ENCODE assay signal across 9 cellular contexts in genomic region chr3:10320320-10320677, GRCh38. TPM values are rescaled to one million over a fixed set of nuclear protein-coding genes. Genes with fewer than 3 reads are reported as not detected.
DNase-seq lines count a peak whose midpoint lies in the region; ATAC-seq, FAIRE-seq and TF ChIP-seq lines count a peak whose summit lies in the region.
"Had no signal": no experiment of that assay in that cellular context is flagged by ENCODE, and none has a peak within 500 bp of the region (broad histone marks: within the 10 kb centered on the region; RNA-seq: fewer than 3 reads in every experiment).

No MANE protein-coding gene starts in this region.

- no peaks in the 10 kb centered on the region for H3K27me3 Mint-ChIP-seq in activated CD4-positive, alpha-beta T cell treated with anti-CD3 and anti-CD28 coated beads for 36 hours
- H3K27me3 Mint-ChIP-seq in activated naive CD8-positive, alpha-beta T cell treated with anti-CD3 and anti-CD28 coated beads, Interleukin-2, amount 10 ng/mL, durations not matched to agents 7 days and 5 days: peaks cover 3% of the 10 kb centered on the region

- H3K9me3 Mint-ChIP-seq in activated CD4-positive, alpha-beta T cell treated with anti-CD3 and anti-CD28 coated beads for 36 hours (ENCODE audit: low read depth): no peaks in the 10 kb centered on the region
- H3K9me3 Mint-ChIP-seq in activated naive CD8-positive, alpha-beta T cell treated with anti-CD3 and anti-CD28 coated beads, Interleukin-2, amount 10 ng/mL, durations not matched to agents 7 days and 5 days: no peaks in the 10 kb centered on the region

- no peak for DNase-seq in activated CD4-positive, alpha-beta T cell treated with anti-CD3 and anti-CD28 coated beads for 36 hours
- DNase-seq in activated CD4-positive, alpha-beta T cell treated with anti-CD3 and anti-CD28 coated beads for 48 hours: no peak
- no peak for DNase-seq in activated naive CD8-positive, alpha-beta T cell treated with anti-CD3 and anti-CD28 coated beads, Interleukin-2, amount 10 ng/mL, durations not matched to agents 7 days and 5 days
- no peak for DNase-seq in left colon
- no peak for DNase-seq in thoracic aorta (ENCODE audit: low spot score)
- DNase-seq in GM19239 (ENCODE audit: insufficient read length, low spot score): no peak
- DNase-seq in NCI-H1417 (lab: John Stamatoyannopoulos, UW): no peak
- DNase-seq in stimulated activated CD4-positive, alpha-beta T cell treated with anti-CD3 and anti-CD28 coated beads, Interleukin-4, amount 100 ng/mL, for 1 hour: no peak

- H3K27ac ChIP-seq in thoracic aorta: peak overlapping the region; percentile 69 to 81

- no peak for TF ChIP-seq CTCF in thoracic aorta (IDR thresholded peaks at IDR 0.05)

- H3K36me3 Mint-ChIP-seq in activated CD4-positive, alpha-beta T cell treated with anti-CD3 and anti-CD28 coated beads for 36 hours (ENCODE audit: low read depth): peaks cover 18% of the 10 kb centered on the region
- H3K36me3 Mint-ChIP-seq in activated naive CD8-positive, alpha-beta T cell treated with anti-CD3 and anti-CD28 coated beads, Interleukin-2, amount 10 ng/mL, durations not matched to agents 7 days and 5 days: peaks cover 4% of the 10 kb centered on the region

- H3K27ac Mint-ChIP-seq in activated CD4-positive, alpha-beta T cell treated with anti-CD3 and anti-CD28 coated beads for 36 hours: peak overlapping the region; percentile 91
- H3K27ac Mint-ChIP-seq in activated naive CD8-positive, alpha-beta T cell treated with anti-CD3 and anti-CD28 coated beads, Interleukin-2, amount 10 ng/mL, durations not matched to agents 7 days and 5 days: peak overlapping the region; percentile 85

- CTCF ChIA-PET in activated CD4-positive, alpha-beta T cell treated with anti-CD3 and anti-CD28 coated beads for 36 hours (lab: Charles Lee): interaction anchor here (0.6 to 2.4 kb wide), 5 partner anchors 11 to 741 kb away, joined by 3 to 8 read pairs (median 7); partner anchors contain the start of gene CRELD1

- no peaks in the 10 kb centered on the region for H3K27me3 ChIP-seq in thoracic aorta (replicated peaks; ENCODE audit: insufficient read depth)

- peak overlapping the region; percentile 92 for H3K4me3 Mint-ChIP-seq in activated CD4-positive, alpha-beta T cell treated with anti-CD3 and anti-CD28 coated beads for 36 hours
- peak overlapping the region; percentile 94 for H3K4me3 Mint-ChIP-seq in activated naive CD8-positive, alpha-beta T cell treated with anti-CD3 and anti-CD28 coated beads, Interleukin-2, amount 10 ng/mL, durations not matched to agents 7 days and 5 days

- peaks cover 18% of the 10 kb centered on the region for H3K36me3 ChIP-seq in thoracic aorta

- H3K4me1 Mint-ChIP-seq in activated CD4-positive, alpha-beta T cell treated with anti-CD3 and anti-CD28 coated beads for 36 hours: peaks cover 23% of the 10 kb centered on the region
- peaks cover 17% of the 10 kb centered on the region for H3K4me1 Mint-ChIP-seq in activated naive CD8-positive, alpha-beta T cell treated with anti-CD3 and anti-CD28 coated beads, Interleukin-2, amount 10 ng/mL, durations not matched to agents 7 days and 5 days

- POLR2A ChIA-PET in activated CD4-positive, alpha-beta T cell treated with anti-CD3 and anti-CD28 coated beads for 36 hours (lab: Charles Lee): interaction anchor here (0.6 to 1.2 kb wide), 3 partner anchors 107 to 332 kb away, joined by 3 to 5 read pairs (median 3); no protein-coding TSS in a partner anchor
- POLR2A ChIA-PET in activated naive CD8-positive, alpha-beta T cell treated with anti-CD3 and anti-CD28 coated beads, Interleukin-2, amount 10 ng/mL, durations not matched to agents 7 days and 5 days (lab: Charles Lee): interaction anchor here (0.7 to 1.9 kb wide), 11 partner anchors 8 to 671 kb away, joined by 3 to 10 read pairs (median 4); partner anchors contain the start of genes ARPC4, CRELD1, MTMR14 and RPUSD3

- FAIRE-seq in GM19239 (lab: Jason Lieb, UNC): no peak

- H3K4me1 ChIP-seq in thoracic aorta (ENCODE audit: control insufficient read depth in 1 of 2, low read depth in 2 of 2): peaks cover 10 to 25% of the 10 kb centered on the region in 2 donors

- peak overlapping the region; percentile 81 for H3K4me3 ChIP-seq in thoracic aorta

- ATAC-seq in activated CD4-positive, alpha-beta T cell treated with anti-CD3 and anti-CD28 coated beads for 36 hours: peak; percentile 2
- ATAC-seq in activated naive CD8-positive, alpha-beta T cell treated with anti-CD3 and anti-CD28 coated beads, Interleukin-2, amount 10 ng/mL, durations not matched to agents 7 days and 5 days (ENCODE audit: low read depth): no peak
- ATAC-seq in left colon (peak; percentile 13), thoracic aorta (ENCODE audit: insufficient number of reproducible peaks, low FRiP score, low read depth) (no peak)

- H3K9me3 ChIP-seq in thoracic aorta: no peaks in the 10 kb centered on the region

- intact Hi-C loops in activated CD4-positive, alpha-beta T cell treated with anti-CD3 and anti-CD28 coated beads for 36 hours (cut with DNase I, micrococcal nuclease): loop anchor here (2.0 to 5.0 kb wide), 2 partner anchors 205 to 1358 kb away; partner anchors contain the start of genes BRK1 (in 1 of the 2) and RAD18 (in 1 of the 2)
- intact Hi-C loops in left colon (cut with DNase I, micrococcal nuclease): no loop called here

RNA-seq across cellular contexts. Expression of gene SEC13, which starts 0.6 kb away (rescaled TPM):
- total RNA-seq in activated CD4-positive, alpha-beta T cell treated with anti-CD3 and anti-CD28 coated beads for 36 hours: 10 to 100 TPM; 89.9 to 92.0 TPM
- total RNA-seq in activated naive CD8-positive, alpha-beta T cell treated with anti-CD3 and anti-CD28 coated beads, Interleukin-2, amount 10 ng/mL, durations not matched to agents 7 days and 5 days: 10 to 100 TPM; 71.6 to 74.2 TPM
- total RNA-seq in left colon: 100 to 1,000 TPM; 107 to 134 TPM
- 100 to 1,000 TPM; 107 to 123 TPM for total RNA-seq in thoracic aorta

RNA-seq across cellular contexts. Expression of gene GHRL, which starts 27.6 kb away (rescaled TPM):
- total RNA-seq in activated CD4-positive, alpha-beta T cell treated with anti-CD3 and anti-CD28 coated beads for 36 hours: under 1 TPM; 0.19 to 0.30 TPM
- total RNA-seq in activated naive CD8-positive, alpha-beta T cell treated with anti-CD3 and anti-CD28 coated beads, Interleukin-2, amount 10 ng/mL, durations not matched to agents 7 days and 5 days: under 1 TPM; 0.53 to 0.94 TPM
- total RNA-seq in left colon (1 to 10 TPM in 1 of 2 donors, under 1 TPM in 1; 0.75 to 1.1 TPM), thoracic aorta (1 to 10 TPM in 1 of 2 donors, under 1 TPM in 1; 0.54 to 3.0 TPM)
- total RNA-seq: Daoy had no signal

Comparison
In these comparisons a context has a peak if more than half of its experiments do, and no peak if none do; other contexts are left out.
1. ATAC-seq: peak in activated CD4-positive, alpha-beta T cell treated with anti-CD3 and anti-CD28 coated beads for 36 hours (single experiment) and left colon (single experiment); none in activated naive CD8-positive, alpha-beta T cell treated with anti-CD3 and anti-CD28 coated beads, Interleukin-2, amount 10 ng/mL, durations not matched to agents 7 days and 5 days (single experiment) and thoracic aorta (single experiment).
2. intact Hi-C loops: an anchor here in activated CD4-positive, alpha-beta T cell treated with anti-CD3 and anti-CD28 coated beads for 36 hours (2.0 to 5.0 kb wide); none called in left colon.